29 cellular contexts compared by ENCODE assay signal in the genomic region with DNA sequence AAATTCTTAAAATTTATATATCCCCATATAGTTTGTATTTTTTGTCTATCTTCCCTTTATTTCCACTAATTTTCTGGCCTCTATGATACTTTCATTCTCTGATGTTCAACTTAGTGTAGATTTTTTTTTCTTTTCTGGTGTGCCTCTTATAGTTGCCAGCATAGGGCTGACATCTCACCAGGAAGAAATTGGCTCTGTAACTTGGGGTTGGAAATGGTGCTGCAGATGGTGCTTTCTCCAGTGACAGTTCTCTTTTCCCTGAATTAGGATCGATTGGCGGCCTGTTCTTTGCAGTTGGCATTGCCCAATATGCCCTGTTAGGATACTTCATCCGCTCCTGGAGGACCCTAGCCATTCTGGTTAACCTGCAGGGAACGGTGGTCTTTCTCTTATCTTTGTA.
"Had no signal": no experiment of that assay in that cellular context is flagged by ENCODE, and none has a peak within 500 bp of the region (broad histone marks: within the 10 kb centered on the region; RNA-seq: fewer than 3 reads in every experiment).

No MANE protein-coding gene starts in this region.

- DNase-seq: natural killer cell; occipital lobe; ovary; posterior cingulate gyrus; psoas muscle; right cardiac atrium; right lobe of liver; sigmoid colon; small intestine; stimulated activated CD4-positive, alpha-beta T cell treated with anti-CD3 and anti-CD28 coated beads, Interleukin-15, amount 100 ng/mL, for 24 hours; stimulated activated CD4-positive, alpha-beta T cell treated with anti-CD3 and anti-CD28 coated beads, Interleukin-2, amount 100 ng/mL, for 24 hours; stimulated activated CD4-positive, alpha-beta T cell treated with anti-CD3 and anti-CD28 coated beads, Interleukin-2, amount 100 ng/mL, for 48 hours; stimulated activated CD4-positive, alpha-beta T cell treated with anti-CD3 and anti-CD28 coated beads, Interleukin-4, amount 100 ng/mL, for 24 hours; stimulated activated naive B cell treated with anti-CD40 and anti-IgM and Interleukin-4, amounts not matched to agents 10 μg/mL and 1 μg/mL and 100 μg/mL, for 72 hours; stimulated activated naive CD4-positive, alpha-beta T cell treated with Interleukin-2 at 50 U/mL for 16 hours; stomach; thyroid gland; trophoblast cell; upper lobe of left lung had no signal

- H3K36me3 Mint-ChIP-seq: natural killer cell; stimulated activated effector memory CD8-positive, alpha-beta T cell treated with anti-CD3 and anti-CD28 coated beads, Interleukin-12 subunit alpha, Interleukin-12 subunit beta, amount 100 ng/mL, for 72 hours; stimulated activated naive B cell treated with anti-CD40 and anti-IgM and Interleukin-4, amounts not matched to agents 10 μg/mL and 1 μg/mL and 100 μg/mL, for 72 hours had no signal

- H3K4me3 Mint-ChIP-seq: natural killer cell; nephron; neural progenitor cell; stimulated activated effector memory CD8-positive, alpha-beta T cell treated with anti-CD3 and anti-CD28 coated beads, Interleukin-12 subunit alpha, Interleukin-12 subunit beta, amount 100 ng/mL, for 72 hours; stimulated activated naive B cell treated with anti-CD40 and anti-IgM and Interleukin-4, amounts not matched to agents 10 μg/mL and 1 μg/mL and 100 μg/mL, for 72 hours; stimulated activated naive CD8-positive, alpha-beta T cell treated with anti-CD3 and anti-CD28 coated beads, Interleukin-15, Interleukin-2, amounts not matched to agents 100 ng/mL and 50 ng/mL, for 24 hours had no signal

- H3K27ac ChIP-seq: neural progenitor cell, ovary, parathyroid adenoma, psoas muscle, right lobe of liver, sigmoid colon, stomach, suprapubic skin, thoracic aorta, thyroid gland, tibial nerve, upper lobe of left lung, vagina had no signal

- H3K27ac Mint-ChIP-seq: natural killer cell; nephron; neural progenitor cell; progenitor cell of endocrine pancreas; stimulated activated effector memory CD8-positive, alpha-beta T cell treated with anti-CD3 and anti-CD28 coated beads, Interleukin-12 subunit alpha, Interleukin-12 subunit beta, amount 100 ng/mL, for 72 hours; stimulated activated naive B cell treated with anti-CD40 and anti-IgM and Interleukin-4, amounts not matched to agents 10 μg/mL and 1 μg/mL and 100 μg/mL, for 72 hours; stimulated activated naive CD8-positive, alpha-beta T cell treated with anti-CD3 and anti-CD28 coated beads, Interleukin-15, Interleukin-2, amounts not matched to agents 100 ng/mL and 50 ng/mL, for 24 hours had no signal

- H3K9me3 Mint-ChIP-seq: natural killer cell; nephron; neural progenitor cell; stimulated activated effector memory CD8-positive, alpha-beta T cell treated with anti-CD3 and anti-CD28 coated beads, Interleukin-12 subunit alpha, Interleukin-12 subunit beta, amount 100 ng/mL, for 72 hours; stimulated activated naive B cell treated with anti-CD40 and anti-IgM and Interleukin-4, amounts not matched to agents 10 μg/mL and 1 μg/mL and 100 μg/mL, for 72 hours; stimulated activated naive CD8-positive, alpha-beta T cell treated with anti-CD3 and anti-CD28 coated beads, Interleukin-15, Interleukin-2, amounts not matched to agents 100 ng/mL and 50 ng/mL, for 24 hours had no signal

- ATAC-seq: natural killer cell; psoas muscle; right cardiac atrium; right lobe of liver; stimulated activated effector memory CD8-positive, alpha-beta T cell treated with anti-CD3 and anti-CD28 coated beads, Interleukin-12 subunit alpha, Interleukin-12 subunit beta, amount 100 ng/mL, for 72 hours; stimulated activated naive B cell treated with anti-CD40 and anti-IgM and Interleukin-4, amounts not matched to agents 10 μg/mL and 1 μg/mL and 100 μg/mL, for 72 hours had no signal

- H3K27me3 Mint-ChIP-seq: progenitor cell of endocrine pancreas; stimulated activated naive B cell treated with anti-CD40 and anti-IgM and Interleukin-4, amounts not matched to agents 10 μg/mL and 1 μg/mL and 100 μg/mL, for 72 hours had no signal

- H3K4me1 Mint-ChIP-seq: natural killer cell; nephron; neural progenitor cell; stimulated activated effector memory CD8-positive, alpha-beta T cell treated with anti-CD3 and anti-CD28 coated beads, Interleukin-12 subunit alpha, Interleukin-12 subunit beta, amount 100 ng/mL, for 72 hours; stimulated activated naive B cell treated with anti-CD40 and anti-IgM and Interleukin-4, amounts not matched to agents 10 μg/mL and 1 μg/mL and 100 μg/mL, for 72 hours had no signal
